In the genomic region with DNA sequence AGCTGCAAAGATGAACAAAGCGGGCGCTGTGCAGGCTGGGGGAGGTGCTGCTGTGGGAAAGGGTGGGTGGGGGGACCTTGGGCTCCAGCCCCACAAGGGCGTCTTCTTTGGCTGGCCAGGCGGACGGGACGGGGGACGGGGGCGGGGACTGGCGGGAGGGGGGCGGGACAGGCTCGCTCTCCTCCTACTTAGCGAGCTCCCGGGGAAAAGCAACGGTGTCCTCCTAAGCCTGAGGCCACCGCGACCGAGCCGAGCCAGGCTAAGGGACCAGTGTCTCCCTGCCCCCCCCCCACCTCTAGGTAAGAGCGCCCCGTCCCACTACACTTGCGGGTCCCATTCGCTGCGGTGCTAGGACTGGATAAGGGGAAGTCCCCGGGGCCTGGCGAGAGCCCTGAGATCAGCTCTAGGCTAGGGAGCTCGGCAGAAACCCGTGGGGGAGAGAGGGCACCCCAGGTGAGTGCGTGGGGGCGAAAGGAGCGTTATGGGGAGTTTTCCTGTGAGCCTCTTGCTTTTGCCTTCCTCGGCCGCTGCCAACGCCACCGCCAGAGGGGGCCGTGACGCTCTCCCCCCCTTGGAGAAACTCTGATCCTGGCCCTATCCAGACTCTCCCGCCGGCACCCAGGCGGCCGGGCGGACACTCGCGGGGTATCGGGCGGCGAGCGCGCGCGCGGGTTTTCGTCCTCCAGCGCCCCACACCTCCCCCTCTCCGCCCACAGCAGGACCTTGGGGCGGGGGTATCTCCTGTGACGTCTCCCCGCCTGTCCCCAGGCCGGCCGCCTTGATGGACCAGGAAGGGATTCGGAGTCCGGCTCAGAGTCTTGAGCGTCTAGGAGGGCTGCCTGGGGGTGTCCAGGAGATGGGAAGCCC, we compare ENCODE assay signal across 8 cellular contexts. TPM values are rescaled to one million over a fixed set of nuclear protein-coding genes. Genes with fewer than 3 reads are reported as not detected.
A peak's percentile ranks its signal among the peaks of the same experiment; 100 is the strongest.
DNase-seq lines count a peak whose midpoint lies in the region; ATAC-seq and TF ChIP-seq lines count a peak whose summit lies in the region.

A gene (plus strand): TSS at position 215 of the 867 bp plus-strand sequence. CDS start 6,222 bp downstream, outside the sequence.

- H3K4me3 ChIP-seq in endodermal cell (ENCODE audit: low read length) = peak within 1 kb of the TSS; percentile 72

- peaks cover 80% of the 10 kb centered on the region for H3K27me3 Mint-ChIP-seq in endodermal cell (ENCODE audit: insufficient read depth)

- no peaks in the 10 kb centered on the region for H3K9me3 Mint-ChIP-seq in endodermal cell

- peak within 1 kb of the TSS; percentile 44 for H3K4me3 Mint-ChIP-seq in endodermal cell

- H3K4me1 Mint-ChIP-seq in endodermal cell = peaks cover 30% of the 10 kb centered on the region

- H3K9ac ChIP-seq in endodermal cell (ENCODE audit: extremely low read depth, low read length, poor library complexity, severe bottlenecking) = no peak within 1 kb of the TSS

- no peak within 1 kb of the TSS for H3K27ac Mint-ChIP-seq in endodermal cell

- ATAC-seq in GM18858 (IDR thresholded peaks at IDR 0.05; ENCODE audit: unreplicated experiment) (no peak), HG02885 (IDR thresholded peaks at IDR 0.05; ENCODE audit: poor library complexity, unreplicated experiment) (no peak)

- peak; percentile 65 for DNase-seq in GM13976 (ENCODE audit: low spot score)
- peak; percentile 74 for DNase-seq in NCI-H226
- DNase-seq in activated CD8-positive, alpha-beta memory T cell treated with anti-CD3 and anti-CD28 coated beads, Interleukin-2, amount 50 U/mL, for 4 hours = peak; percentile 62
- DNase-seq in endodermal cell = peak; percentile 85
- peak; percentile 78 for DNase-seq in medulla oblongata (ENCODE audit: extremely low spot score)
- DNase-seq in stimulated activated CD8-positive, alpha-beta memory T cell treated with anti-CD3 and anti-CD28 coated beads, Interleukin-15, amount 100 ng/mL, for 4 hours (ENCODE audit: low read depth in 2 of 2) = peak; percentile 24 to 28

- H3K9me3 ChIP-seq in endodermal cell (ENCODE audit: control insufficient read depth, low read length) = no peaks in the 10 kb centered on the region

- TF ChIP-seq CTCF in GM13976 (IDR thresholded peaks at IDR 0.05; ENCODE audit: borderline replicate concordance, control extremely low read depth, extremely low read depth, insufficient read depth, missing control alignments) (peak; percentile 42), endodermal cell (conservative IDR thresholded peaks at IDR 0.05) (peak; percentile 67)

- no peak within 1 kb of the TSS for H3K27ac ChIP-seq in endodermal cell (ENCODE audit: low read depth, low read length)

- peaks cover 74% of the 10 kb centered on the region for H3K27me3 ChIP-seq in endodermal cell (ENCODE audit: control insufficient read depth, insufficient read depth, low read length, poor library complexity, severe bottlenecking)

- H3K36me3 Mint-ChIP-seq in endodermal cell (ENCODE audit: low read depth) = peaks cover 7% of the 10 kb centered on the region

- in situ Hi-C loops in GM13976 (cut with MboI; ENCODE audit: low sequenced_read_pairs, unreplicated experiment) = no loop called here

- peaks cover 4% of the 10 kb centered on the region for H3K36me3 ChIP-seq in endodermal cell (ENCODE audit: control insufficient read depth, insufficient read depth, low read length)

- WGBS in endodermal cell (ENCODE audit: insufficient coverage in 1 of 2, insufficient read length in 1 of 2), 2 experiments = 0 to 2% methylated on average over 13 to 60 of the region's 62 CpGs

- H3K4me1 ChIP-seq in endodermal cell (ENCODE audit: control insufficient read depth, insufficient read depth, low read length) = peaks cover 14% of the 10 kb centered on the region

RNA-seq across cellular contexts. Expression of the gene that starts here (rescaled TPM):
- total RNA-seq in endodermal cell = 10 to 100 TPM; 45.9 to 54.9 TPM
- 106 TPM for polyA plus RNA-seq in endodermal cell (2013, experiment 1 of 2)
- 105 TPM for polyA plus RNA-seq in endodermal cell (2013, experiment 2 of 2)

Comparison
In these comparisons a context has a peak if more than half of its experiments do, and no peak if none do; other contexts are left out.
1. DNase-seq: peak in every context shown above with its lines; median percentile 85 in endodermal cell; 78 in medulla oblongata; 74 in NCI-H226; 65 in GM13976; 62 in activated CD8-positive, alpha-beta memory T cell treated with anti-CD3 and anti-CD28 coated beads, Interleukin-2, amount 50 U/mL, for 4 hours; 26 in stimulated activated CD8-positive, alpha-beta memory T cell treated with anti-CD3 and anti-CD28 coated beads, Interleukin-15, amount 100 ng/mL, for 4 hours.